Comparison of ENCODE assay signal across 18 cellular contexts in the genomic region with DNA sequence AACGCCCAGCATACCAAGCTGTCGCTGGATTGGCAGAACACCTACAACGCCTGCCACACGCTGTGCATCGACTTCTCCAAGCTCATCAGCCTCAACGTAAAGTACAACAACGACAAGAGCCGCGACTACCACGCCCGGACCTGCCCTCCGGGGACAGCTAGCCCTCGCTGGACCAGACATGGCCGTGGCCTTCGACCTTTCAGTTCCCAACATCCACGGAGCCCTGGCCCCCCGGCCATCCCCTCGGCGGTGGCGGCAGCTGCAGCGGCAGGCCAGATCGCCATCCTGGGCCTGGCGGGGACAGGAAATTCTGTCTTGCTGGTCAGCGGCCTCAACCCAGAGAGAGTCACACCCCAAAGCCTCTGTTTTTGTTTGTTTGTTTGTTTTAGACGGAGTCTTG.
DNase-seq lines count a peak whose midpoint lies in the region; ATAC-seq, FAIRE-seq and TF ChIP-seq lines count a peak whose summit lies in the region.
"Had no signal": no experiment of that assay in that cellular context is flagged by ENCODE, and none has a peak within 500 bp of the region (broad histone marks: within the 10 kb centered on the region; RNA-seq: fewer than 3 reads in every experiment).

No MANE protein-coding gene starts in this region.

- H4K91ac ChIP-seq in neuronal stem cell (ENCODE audit: low read depth, low read length, poor library complexity) = no peak overlapping the region

- no peak for FAIRE-seq in HepG2 (lab: Jason Lieb, UNC)
- FAIRE-seq: A549, GM12878 had no signal

- H3K36me3 ChIP-seq in HepG2 (replicated peaks in 1 of 2; ENCODE audit: control insufficient read depth in 1 of 2, insufficient read depth in 2 of 2, low read length in 2 of 2) = no peaks in the 10 kb centered on the region
- H3K36me3 ChIP-seq in right lobe of liver = no peaks in the 10 kb centered on the region
- no peaks in the 10 kb centered on the region for H3K36me3 ChIP-seq in neuronal stem cell (replicated peaks in 1 of 2; ENCODE audit: control insufficient read depth in 2 of 2, insufficient read depth in 2 of 2, low read length in 2 of 2)
- H3K36me3 ChIP-seq: BLaER1 had no signal

- H4K8ac ChIP-seq in neuronal stem cell (ENCODE audit: low read depth, low read length) = no peak overlapping the region

- H2BK120ac ChIP-seq in neuronal stem cell (ENCODE audit: low read depth, low read length) = no peak overlapping the region

- peak overlapping the region; percentile 93 for H3K18ac ChIP-seq in neuronal stem cell (ENCODE audit: low read length)

- H4K20me1 ChIP-seq in HepG2 (ENCODE audit: insufficient read depth, low read length) = no peaks in the 10 kb centered on the region
- H4K20me1 ChIP-seq: BLaER1 had no signal

- WGBS in HepG2 (ENCODE audit: low lambda C conversion rate) = 87% methylated on average over 7 of the region's 25 CpGs
- WGBS in right lobe of liver (ENCODE audit: insufficient coverage, low coverage, low lambda C conversion rate, missing lambda C conversion rate) = 71% methylated on average over 2 of the region's 25 CpGs
- no CpG with 5 or more reads among the region's 25 CpGs for WGBS in neuronal stem cell (ENCODE audit: extremely low coverage in 2 of 2, insufficient read length in 2 of 2, insufficient replicate concordance in 1 of 2), 2 donors

- H3K9ac ChIP-seq in HepG2 (ENCODE audit: insufficient read depth, low read depth, low read length) = no peak overlapping the region
- H3K9ac ChIP-seq in neuronal stem cell (ENCODE audit: low read depth, low read length, poor library complexity) = no peak overlapping the region
- H3K9ac ChIP-seq: BLaER1 had no signal

- ATAC-seq in HepG2 (no peak), right lobe of liver (no peak), HG03025 (IDR thresholded peaks at IDR 0.05; ENCODE audit: low FRiP score, unreplicated experiment) (no peak), HG02970 (IDR thresholded peaks at IDR 0.05; ENCODE audit: low FRiP score, unreplicated experiment) (no peak)
- ATAC-seq: A549, GM12878, GM23338 had no signal

- no peaks in the 10 kb centered on the region for H3K79me1 ChIP-seq in neuronal stem cell (ENCODE audit: low read depth, low read length)

- CTCF ChIA-PET in HepG2 (lab: Yijun Ruan, JAX; ENCODE audit: low intra/inter-chr PET ratio, low total read pairs) = no interaction called here

- H3K4me1 ChIP-seq in HepG2 (ENCODE audit: insufficient read depth, low read length) (peaks cover 24% of the 10 kb centered on the region), right lobe of liver (no peaks in the 10 kb centered on the region), neuronal stem cell (ENCODE audit: control insufficient read depth in 2 of 2, insufficient read depth in 1 of 2, low read depth in 1 of 2, low read length in 2 of 2) (peaks cover 7 to 17% of the 10 kb centered on the region in 2 donors)

- peak overlapping the region; percentile 91 for H2AK5ac ChIP-seq in neuronal stem cell (ENCODE audit: low read depth, low read length)

- peak overlapping the region; percentile 8 for H2BK5ac ChIP-seq in neuronal stem cell (ENCODE audit: low read length)

- H3K9me3 ChIP-seq in HepG2 (ENCODE audit: low read length) = no peaks in the 10 kb centered on the region
- no peaks in the 10 kb centered on the region for H3K9me3 ChIP-seq in right lobe of liver
- peaks cover 0 to 4% of the 10 kb centered on the region in 2 donors for H3K9me3 ChIP-seq in neuronal stem cell (replicated peaks in 1 of 2; ENCODE audit: control insufficient read depth in 2 of 2, insufficient read depth in 1 of 2, low read depth in 1 of 2, low read length in 2 of 2)
- H3K9me3 ChIP-seq: A549 had no signal

- H3K27me3 ChIP-seq in HepG2 (ENCODE audit: control insufficient read depth in 1 of 2, insufficient read depth in 2 of 2, low read length in 2 of 2) (no peaks in the 10 kb centered on the region), right lobe of liver (no peaks in the 10 kb centered on the region), neuronal stem cell (ENCODE audit: control insufficient read depth in 3 of 3, insufficient read depth in 3 of 3, low read depth in 1 of 3, low read length in 3 of 3) (no peaks in the 10 kb centered on the region)
- H3K27me3 ChIP-seq: BLaER1 had no signal

- no TSS peak for BruUV-seq in HepG2 (replicated peaks; lab: Mats Ljungman, UMichigan)

- intact Hi-C loops in HepG2 (cut with micrococcal nuclease; ENCODE audit: unreplicated experiment) (no loop called here), right lobe of liver (cut with DNase I) (no loop called here)

- TF ChIP-seq POLR2A in HepG2 (IDR thresholded peaks at IDR 0.05; ENCODE audit: insufficient read depth in 1 of 2, low read depth in 2 of 2, low read length in 2 of 2) (no peak), right lobe of liver (IDR thresholded peaks at IDR 0.05) (no peak)

- no peak overlapping the region for H3K14ac ChIP-seq in neuronal stem cell (ENCODE audit: low read length)

- H3K23ac ChIP-seq in neuronal stem cell (ENCODE audit: low read depth, low read length, poor library complexity) = no peak overlapping the region

- no peak for TF ChIP-seq RAD21 in HepG2 (CRISPR knock-in tag; IDR thresholded peaks at IDR 0.05)

- no peak overlapping the region for H2AFZ ChIP-seq in HepG2 (ENCODE audit: low read length)
- H2AFZ ChIP-seq in neuronal stem cell (ENCODE audit: low read length) = no peak overlapping the region
- H2AFZ ChIP-seq: GM23338 had no signal

- no peak for TF ChIP-seq EP300 in HepG2 (IDR thresholded peaks at IDR 0.05; ENCODE audit: low read depth in 2 of 2, low read length in 2 of 2)
- no peak for TF ChIP-seq EP300 in HepG2 (CRISPR knock-in tag; IDR thresholded peaks at IDR 0.05; ENCODE audit: borderline replicate concordance)

- no peak overlapping the region for H3K27ac ChIP-seq in HepG2 (ENCODE audit: extremely low read length, insufficient read depth, low read length)
- no peak overlapping the region for H3K27ac ChIP-seq in right lobe of liver
- peak overlapping the region; percentile 57 for H3K27ac ChIP-seq in cingulate gyrus (ENCODE audit: low read depth, low read length)
- no peak overlapping the region for H3K27ac ChIP-seq in neuronal stem cell (replicated peaks; ENCODE audit: low read length)
- H3K27ac ChIP-seq: 22Rv1, A549, BLaER1 had no signal

- DNase-seq in HepG2 (ENCODE audit: low spot score) (no peak), right lobe of liver (no peak), neuronal stem cell (ENCODE audit: low spot score) (no peak), dedifferentiated amniotic fluid mesenchymal stem cell (ENCODE audit: extremely low spot score) (no peak), NCI-H1930 (lab: John Stamatoyannopoulos, UW) (no peak)
- DNase-seq: Calu3; CD4-positive, alpha-beta memory T cell; DMS79 treated with DMSO at 0.1 percent for 48 hours; H9; KBM-7 had no signal

- H2BK15ac ChIP-seq in neuronal stem cell (ENCODE audit: low read length) = peak overlapping the region; percentile 34

- peak overlapping the region; percentile 78 for H2BK12ac ChIP-seq in neuronal stem cell (ENCODE audit: low read length)

- H3K4me2 ChIP-seq in HepG2 (ENCODE audit: low read depth, low read length) (no peak overlapping the region), neuronal stem cell (ENCODE audit: insufficient read depth, low read length, poor library complexity, severe bottlenecking) (no peak overlapping the region)
- H3K4me2 ChIP-seq: A549, BLaER1, GM23338 had no signal

- no peaks in the 10 kb centered on the region for H3K79me2 ChIP-seq in HepG2 (ENCODE audit: insufficient read depth, low read length)

- TF ChIP-seq CTCF in HepG2 (CRISPR knock-in tag; IDR thresholded peaks at IDR 0.05) (no peak), right lobe of liver (IDR thresholded peaks at IDR 0.05) (no peak)

- H3K4ac ChIP-seq in neuronal stem cell (ENCODE audit: low read length) = no peak overlapping the region

- POLR2A ChIA-PET in HepG2 (lab: Yijun Ruan, JAX) = no interaction called here

- in situ Hi-C loops in HepG2 (cut with HindIII; ENCODE audit: extremely low pct_ligation_motif_present, low pct_unique_long_range_greater_than_20kb) = no loop called here

- H3K4me3 ChIP-seq in HepG2 (replicated peaks in 1 of 3; ENCODE audit: insufficient read depth in 1 of 3, low read depth in 2 of 3, low read length in 3 of 3) (no peak overlapping the region), right lobe of liver (no peak overlapping the region), neuronal stem cell (ENCODE audit: low read length in 2 of 2) (no peak overlapping the region)
- H3K4me3 ChIP-seq: A549, BLaER1, GM12878, GM23338 had no signal

TF ChIP-seq in HepG2, 621 proteins besides CTCF, POLR2A, EP300 and RAD21:
- no peak for TF ChIP-seq ZNF563 (CRISPR knock-in tag; IDR thresholded peaks at IDR 0.05)
- TF ChIP-seq, protein P1, sequence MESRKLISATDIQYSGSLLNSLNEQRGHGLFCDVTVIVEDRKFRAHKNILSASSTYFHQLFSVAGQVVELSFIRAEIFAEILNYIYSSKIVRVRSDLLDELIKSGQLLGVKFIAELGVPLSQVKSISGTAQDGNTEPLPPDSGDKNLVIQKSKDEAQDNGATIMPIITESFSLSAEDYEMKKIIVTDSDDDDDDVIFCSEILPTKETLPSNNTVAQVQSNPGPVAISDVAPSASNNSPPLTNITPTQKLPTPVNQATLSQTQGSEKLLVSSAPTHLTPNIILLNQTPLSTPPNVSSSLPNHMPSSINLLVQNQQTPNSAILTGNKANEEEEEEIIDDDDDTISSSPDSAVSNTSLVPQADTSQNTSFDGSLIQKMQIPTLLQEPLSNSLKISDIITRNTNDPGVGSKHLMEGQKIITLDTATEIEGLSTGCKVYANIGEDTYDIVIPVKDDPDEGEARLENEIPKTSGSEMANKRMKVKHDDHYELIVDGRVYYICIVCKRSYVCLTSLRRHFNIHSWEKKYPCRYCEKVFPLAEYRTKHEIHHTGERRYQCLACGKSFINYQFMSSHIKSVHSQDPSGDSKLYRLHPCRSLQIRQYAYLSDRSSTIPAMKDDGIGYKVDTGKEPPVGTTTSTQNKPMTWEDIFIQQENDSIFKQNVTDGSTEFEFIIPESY (CRISPR knock-in tag; IDR thresholded peaks at IDR 0.05) = 0 out of 2 replicates have a peak, but pooled peaks have one; percentile 21
